Comparison of ENCODE assay signal across 8 cellular contexts in the genomic region with DNA sequence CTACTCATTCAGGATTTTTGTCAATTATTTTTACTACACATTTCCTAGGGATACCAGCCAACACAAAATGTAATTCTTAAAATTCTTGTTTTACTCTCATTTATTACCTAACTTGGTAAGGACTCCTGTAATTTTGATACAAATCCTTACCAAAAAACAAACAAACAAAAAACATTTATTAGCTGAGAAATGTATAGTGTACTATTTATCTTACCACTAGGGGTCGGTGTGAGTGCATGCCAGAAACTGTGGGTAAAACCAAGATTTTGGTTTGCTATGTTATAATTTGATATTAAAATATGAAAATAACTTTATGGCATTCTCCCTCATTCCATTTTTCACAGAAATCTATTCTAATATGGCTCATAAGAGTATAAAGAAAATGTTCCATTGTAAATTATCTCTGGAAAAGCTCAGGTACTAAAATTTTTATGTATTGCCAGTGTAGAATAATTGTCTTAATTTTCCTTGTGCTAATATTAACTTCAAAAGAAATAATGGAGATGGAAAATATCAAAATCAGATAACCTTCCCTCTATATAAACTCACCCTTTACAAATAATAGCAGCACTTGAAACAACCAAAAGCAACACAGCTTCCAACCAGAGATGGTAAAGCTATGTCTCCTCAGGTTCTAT.
DNase-seq lines count a peak whose midpoint lies in the region; ATAC-seq and TF ChIP-seq lines count a peak whose summit lies in the region.

No MANE protein-coding gene starts in this region.

- H3K4ac ChIP-seq in neuronal stem cell (ENCODE audit: low read length): no peak overlapping the region

- H3K36me3 Mint-ChIP-seq in naive thymus-derived CD4-positive, alpha-beta T cell: no peaks in the 10 kb centered on the region

- H2BK120ac ChIP-seq in neuronal stem cell (ENCODE audit: low read depth, low read length): no peak overlapping the region

- ATAC-seq in HG02798 (IDR thresholded peaks at IDR 0.05; ENCODE audit: poor library complexity, unreplicated experiment): peak; percentile 70
- ATAC-seq in naive thymus-derived CD4-positive, alpha-beta T cell: no peak

- H3K4me1 ChIP-seq in DOHH2 (ENCODE audit: control insufficient read depth, low read length): no peaks in the 10 kb centered on the region
- H3K4me1 ChIP-seq in adipocyte (ENCODE audit: control insufficient read depth, insufficient read depth, low read length): peaks cover 8% of the 10 kb centered on the region
- no peaks in the 10 kb centered on the region for H3K4me1 ChIP-seq in neuronal stem cell (ENCODE audit: control insufficient read depth in 2 of 2, insufficient read depth in 1 of 2, low read depth in 1 of 2, low read length in 2 of 2)
- no peaks in the 10 kb centered on the region for H3K4me1 ChIP-seq in naive thymus-derived CD4-positive, alpha-beta T cell (ENCODE audit: control insufficient read depth in 2 of 2, insufficient read depth in 2 of 2, low read length in 2 of 2)

- H3K4me3 ChIP-seq in DOHH2 (ENCODE audit: low read length): no peak overlapping the region
- H3K4me3 ChIP-seq in adipocyte (ENCODE audit: low read length): no peak overlapping the region
- no peak overlapping the region for H3K4me3 ChIP-seq in neuronal stem cell (ENCODE audit: low read length in 2 of 2)
- no peak overlapping the region for H3K4me3 ChIP-seq in naive thymus-derived CD4-positive, alpha-beta T cell (ENCODE audit: low read length)

- peak; percentile 67 for TF ChIP-seq CTCF in DOHH2 (IDR thresholded peaks at IDR 0.05; ENCODE audit: low read depth, low read length, poor library complexity, severe bottlenecking)

- intact Hi-C loops in naive thymus-derived CD4-positive, alpha-beta T cell (cut with micrococcal nuclease): no loop called here

- H3K27ac Mint-ChIP-seq in naive thymus-derived CD4-positive, alpha-beta T cell: no peak overlapping the region

- no peak overlapping the region for H3K4me3 Mint-ChIP-seq in naive thymus-derived CD4-positive, alpha-beta T cell

- no peak overlapping the region for H2BK15ac ChIP-seq in neuronal stem cell (ENCODE audit: low read length)

- CTCF ChIA-PET in naive thymus-derived CD4-positive, alpha-beta T cell (lab: Charles Lee): no interaction called here

- POLR2A ChIA-PET in naive thymus-derived CD4-positive, alpha-beta T cell (lab: Charles Lee): no interaction called here

- no peak overlapping the region for H4K91ac ChIP-seq in neuronal stem cell (ENCODE audit: low read depth, low read length, poor library complexity)

- H3K27me3 ChIP-seq in DOHH2 (ENCODE audit: control insufficient read depth, low read length) (no peaks in the 10 kb centered on the region), adipocyte (replicated peaks; ENCODE audit: control insufficient read depth, insufficient read depth, low read length) (no peaks in the 10 kb centered on the region), neuronal stem cell (ENCODE audit: control insufficient read depth in 3 of 3, insufficient read depth in 3 of 3, low read depth in 1 of 3, low read length in 3 of 3) (no peaks in the 10 kb centered on the region)
- no peaks in the 10 kb centered on the region for H3K27me3 ChIP-seq in naive thymus-derived CD4-positive, alpha-beta T cell (ENCODE audit: control insufficient read depth in 2 of 2, insufficient read depth in 2 of 2, low read length in 2 of 2)

- H3K9me3 Mint-ChIP-seq in naive thymus-derived CD4-positive, alpha-beta T cell: peaks cover 0 to 5% (median 0%) of the 10 kb centered on the region in 11 donors

- no peak overlapping the region for H2AK5ac ChIP-seq in neuronal stem cell (ENCODE audit: low read depth, low read length)

- no peaks in the 10 kb centered on the region for H3K79me2 ChIP-seq in DOHH2 (ENCODE audit: control insufficient read depth, low read length)

- H3K27ac ChIP-seq in DOHH2 (ENCODE audit: low read depth, low read length) (no peak overlapping the region), neuronal stem cell (replicated peaks; ENCODE audit: low read length) (no peak overlapping the region)
- H3K27ac ChIP-seq in naive thymus-derived CD4-positive, alpha-beta T cell (ENCODE audit: low read depth, low read length): no peak overlapping the region

- no peak overlapping the region for H3K4me2 ChIP-seq in DOHH2 (ENCODE audit: low read length)
- no peak overlapping the region for H3K4me2 ChIP-seq in neuronal stem cell (ENCODE audit: insufficient read depth, low read length, poor library complexity, severe bottlenecking)

- H3K23ac ChIP-seq in neuronal stem cell (ENCODE audit: low read depth, low read length, poor library complexity): no peak overlapping the region

- no peaks in the 10 kb centered on the region for H3K27me3 Mint-ChIP-seq in naive thymus-derived CD4-positive, alpha-beta T cell

- H3K4me1 Mint-ChIP-seq in naive thymus-derived CD4-positive, alpha-beta T cell: no peaks in the 10 kb centered on the region

- H2BK5ac ChIP-seq in neuronal stem cell (ENCODE audit: low read length): no peak overlapping the region

- no peak overlapping the region for H3K14ac ChIP-seq in neuronal stem cell (ENCODE audit: low read length)

- no peak overlapping the region for H3K9ac ChIP-seq in adipocyte (ENCODE audit: low read length)
- H3K9ac ChIP-seq in neuronal stem cell (ENCODE audit: low read depth, low read length, poor library complexity): no peak overlapping the region

- no peak overlapping the region for H3K18ac ChIP-seq in neuronal stem cell (ENCODE audit: low read length)

- no peaks in the 10 kb centered on the region for H4K20me1 ChIP-seq in DOHH2 (ENCODE audit: control insufficient read depth, insufficient read depth, low read depth, low read length)

- WGBS in neuronal stem cell (ENCODE audit: extremely low coverage in 2 of 2, insufficient read length in 2 of 2, insufficient replicate concordance in 1 of 2), 2 donors: no CpG with 5 or more reads among the region's 1 CpG

- no peak overlapping the region for H4K8ac ChIP-seq in neuronal stem cell (ENCODE audit: low read depth, low read length)

- DNase-seq in adipocyte (ENCODE audit: low read depth) (peak; percentile 18), lung microvascular endothelial cell (ENCODE audit: low read depth in 2 of 2) (peak; percentile 1 to 29), amygdala (lab: John Stamatoyannopoulos, UW) (no peak), EL (no peak), neuronal stem cell (ENCODE audit: low spot score) (no peak)
- DNase-seq in naive thymus-derived CD4-positive, alpha-beta T cell: no peak

- no peaks in the 10 kb centered on the region for H3K36me3 ChIP-seq in DOHH2 (ENCODE audit: control insufficient read depth, low read length)
- no peaks in the 10 kb centered on the region for H3K36me3 ChIP-seq in adipocyte (ENCODE audit: control insufficient read depth, insufficient read depth, low read length, severe bottlenecking)
- H3K36me3 ChIP-seq in neuronal stem cell (replicated peaks in 1 of 2; ENCODE audit: control insufficient read depth in 2 of 2, insufficient read depth in 2 of 2, low read length in 2 of 2): no peaks in the 10 kb centered on the region
- no peaks in the 10 kb centered on the region for H3K36me3 ChIP-seq in naive thymus-derived CD4-positive, alpha-beta T cell (ENCODE audit: control insufficient read depth in 2 of 3, insufficient read depth in 3 of 3, low read length in 3 of 3)

- H3K9me3 ChIP-seq in DOHH2 (ENCODE audit: control insufficient read depth, insufficient read depth, low read length): no peaks in the 10 kb centered on the region
- H3K9me3 ChIP-seq in adipocyte (ENCODE audit: control insufficient read depth, low read length): no peaks in the 10 kb centered on the region
- H3K9me3 ChIP-seq in neuronal stem cell (replicated peaks in 1 of 2; ENCODE audit: control insufficient read depth in 2 of 2, insufficient read depth in 1 of 2, low read depth in 1 of 2, low read length in 2 of 2): no peaks in the 10 kb centered on the region
- H3K9me3 ChIP-seq in naive thymus-derived CD4-positive, alpha-beta T cell (ENCODE audit: control insufficient read depth in 2 of 3, low read length in 3 of 3): no peaks in the 10 kb centered on the region

- H2BK12ac ChIP-seq in neuronal stem cell (ENCODE audit: low read length): no peak overlapping the region

- H3K79me1 ChIP-seq in neuronal stem cell (ENCODE audit: low read depth, low read length): no peaks in the 10 kb centered on the region

- no peak overlapping the region for H2AFZ ChIP-seq in neuronal stem cell (ENCODE audit: low read length)

- no peaks in the 10 kb centered on the region for H3F3A ChIP-seq in DOHH2 (ENCODE audit: control insufficient read depth, insufficient read depth)

- H3K9me2 ChIP-seq in DOHH2 (replicated peaks; ENCODE audit: control insufficient read depth, low read length): no peaks in the 10 kb centered on the region

Comparison
In these comparisons a context has a peak if more than half of its experiments do, and no peak if none do; other contexts are left out.
1. DNase-seq: peak in adipocyte (single experiment) and lung microvascular endothelial cell (2 of 2); none in amygdala (0 of 56), EL (single experiment), neuronal stem cell (single experiment) and naive thymus-derived CD4-positive, alpha-beta T cell (0 of 9).